ENCODE assay signal across 8 cellular contexts in genomic region chr1:34985063-34985770, GRCh38. TPM values are rescaled to one million over a fixed set of nuclear protein-coding genes. Genes with fewer than 3 reads are reported as not detected.
DNase-seq lines count a peak whose midpoint lies in the region; ATAC-seq and TF ChIP-seq lines count a peak whose summit lies in the region.

Gene TMEM35B (minus strand): TSS chr1:34985347. CDS start chr1:34985305, 42 bp downstream.

- no peaks in the 10 kb centered on the region for H3K9me3 Mint-ChIP-seq in activated T-helper 1 cell treated with anti-CD3 and anti-CD28 coated beads, Interleukin-12 subunit alpha, Interleukin-12 subunit beta, Interleukin-2, Interleukin-4 antibody, amounts not matched to agents 30 ng/mL and 10 ng/mL and 1 ng/mL, durations not matched to agents 14 hours and 24 hours and 36 hours
- H3K9me3 Mint-ChIP-seq in naive thymus-derived CD8-positive, alpha-beta T cell = no peaks in the 10 kb centered on the region
- no peaks in the 10 kb centered on the region for H3K9me3 Mint-ChIP-seq in stimulated activated naive B cell treated with anti-CD40 and anti-IgM and Interleukin-4, amounts not matched to agents 10 μg/mL and 1 μg/mL and 100 μg/mL, for 72 hours

- peak within 1 kb of the TSS; percentile 99 for H2AFZ ChIP-seq in PC-3 (ENCODE audit: low read length)
- H2AFZ ChIP-seq in fibroblast of lung (ENCODE audit: low read length) = peak within 1 kb of the TSS; percentile 89

- peaks cover 16% of the 10 kb centered on the region for H3K36me3 Mint-ChIP-seq in activated T-helper 1 cell treated with anti-CD3 and anti-CD28 coated beads, Interleukin-12 subunit alpha, Interleukin-12 subunit beta, Interleukin-2, Interleukin-4 antibody, amounts not matched to agents 30 ng/mL and 10 ng/mL and 1 ng/mL, durations not matched to agents 14 hours and 24 hours and 36 hours (ENCODE audit: low read depth)
- peaks cover 0 to 29% (median 7%) of the 10 kb centered on the region in 3 donors for H3K36me3 Mint-ChIP-seq in naive thymus-derived CD8-positive, alpha-beta T cell
- peaks cover 9 to 28% of the 10 kb centered on the region in 2 donors for H3K36me3 Mint-ChIP-seq in stimulated activated naive B cell treated with anti-CD40 and anti-IgM and Interleukin-4, amounts not matched to agents 10 μg/mL and 1 μg/mL and 100 μg/mL, for 72 hours

- no peaks in the 10 kb centered on the region for H3K9me2 ChIP-seq in PC-3 (replicated peaks; ENCODE audit: low read length)

- H3K4me2 ChIP-seq in PC-3 (ENCODE audit: low read length) (peak within 1 kb of the TSS; percentile 100), fibroblast of lung (ENCODE audit: extremely low read depth, insufficient read depth, low read length) (peak within 1 kb of the TSS; percentile 96)

- intact Hi-C loops in PC-3 (cut with micrococcal nuclease) = loop anchor here (10.0 kb wide), 2 partner anchors 90 to 130 kb away; no protein-coding TSS in a partner anchor
- intact Hi-C loops in activated T-helper 1 cell treated with anti-CD3 and anti-CD28 coated beads, Interleukin-12 subunit alpha, Interleukin-12 subunit beta, Interleukin-2, Interleukin-4 antibody, amounts not matched to agents 30 ng/mL and 10 ng/mL and 1 ng/mL, durations not matched to agents 14 hours and 24 hours and 36 hours (cut with micrococcal nuclease) = loop anchor here (1.0 to 5.0 kb wide), 5 partner anchors 46 to 199 kb away; partner anchors contain the start of genes SMIM12, ZMYM1 and ZMYM6

- peak within 1 kb of the TSS; percentile 63 for H3K4me3 ChIP-seq in BE2C (ENCODE audit: low read depth, low read length)
- peak within 1 kb of the TSS; percentile 98 for H3K4me3 ChIP-seq in PC-3 (ENCODE audit: low read length)
- peak within 1 kb of the TSS; percentile 55 to 87 (median 71) for H3K4me3 ChIP-seq in fibroblast of lung (replicated peaks in 1 of 4; ENCODE audit: control extremely low read depth in 1 of 4, insufficient read depth in 1 of 4, low read depth in 3 of 4, low read length in 4 of 4)

- peak; percentile 54 for DNase-seq in BE2C
- DNase-seq in PC-3 = peak; percentile 48
- peak; percentile 81 for DNase-seq in activated T-helper 1 cell treated with anti-CD3 and anti-CD28 coated beads, Interleukin-12 subunit alpha, Interleukin-12 subunit beta, Interleukin-2, Interleukin-4 antibody, amounts not matched to agents 30 ng/mL and 10 ng/mL and 1 ng/mL, durations not matched to agents 14 hours and 24 hours and 36 hours (ENCODE audit: low spot score)
- peak; percentile 47 to 61 for DNase-seq in fibroblast of lung (ENCODE audit: low read depth in 2 of 2)
- DNase-seq in naive thymus-derived CD8-positive, alpha-beta T cell = peak; percentile 67 to 85 (median 76)
- peak; percentile 69 for DNase-seq in stimulated activated naive B cell treated with anti-CD40 and anti-IgM and Interleukin-4, amounts not matched to agents 10 μg/mL and 1 μg/mL and 100 μg/mL, for 72 hours

- H3K4me1 Mint-ChIP-seq in activated T-helper 1 cell treated with anti-CD3 and anti-CD28 coated beads, Interleukin-12 subunit alpha, Interleukin-12 subunit beta, Interleukin-2, Interleukin-4 antibody, amounts not matched to agents 30 ng/mL and 10 ng/mL and 1 ng/mL, durations not matched to agents 14 hours and 24 hours and 36 hours (ENCODE audit: low read depth) = peaks cover 38% of the 10 kb centered on the region
- peaks cover 17 to 60% (median 38%) of the 10 kb centered on the region in 4 donors for H3K4me1 Mint-ChIP-seq in naive thymus-derived CD8-positive, alpha-beta T cell
- peaks cover 29 to 46% of the 10 kb centered on the region in 2 donors for H3K4me1 Mint-ChIP-seq in stimulated activated naive B cell treated with anti-CD40 and anti-IgM and Interleukin-4, amounts not matched to agents 10 μg/mL and 1 μg/mL and 100 μg/mL, for 72 hours

- peak; percentile 58 for ATAC-seq in GM19025 (IDR thresholded peaks at IDR 0.05; ENCODE audit: low read depth, unreplicated experiment)
- peak; percentile 81 for ATAC-seq in HG03280 (IDR thresholded peaks at IDR 0.05; ENCODE audit: unreplicated experiment)
- ATAC-seq in PC-3 = peak; percentile 72
- peak; percentile 94 to 96 for ATAC-seq in naive thymus-derived CD8-positive, alpha-beta T cell
- peak; percentile 84 to 87 for ATAC-seq in stimulated activated naive B cell treated with anti-CD40 and anti-IgM and Interleukin-4, amounts not matched to agents 10 μg/mL and 1 μg/mL and 100 μg/mL, for 72 hours (replicated peaks)

- no peaks in the 10 kb centered on the region for H3K9me3 ChIP-seq in BE2C
- no peaks in the 10 kb centered on the region for H3K9me3 ChIP-seq in PC-3 (ENCODE audit: low read length)
- H3K9me3 ChIP-seq in fibroblast of lung (ENCODE audit: control insufficient read depth, insufficient read depth, low read depth, low read length) = no peaks in the 10 kb centered on the region

- H3K27me3 ChIP-seq in BE2C = no peaks in the 10 kb centered on the region
- H3K27me3 ChIP-seq in PC-3 (ENCODE audit: low read length) = no peaks in the 10 kb centered on the region
- H3K27me3 ChIP-seq in fibroblast of lung (ENCODE audit: control insufficient read depth, insufficient read depth, low read length) = no peaks in the 10 kb centered on the region

- no peaks in the 10 kb centered on the region for H3K36me3 ChIP-seq in BE2C
- peaks cover 6% of the 10 kb centered on the region; the same call in 1 of the 2 replicates for H3K36me3 ChIP-seq in PC-3 (ENCODE audit: low read depth, low read length)
- peaks cover 4% of the 10 kb centered on the region for H3K36me3 ChIP-seq in fibroblast of lung (ENCODE audit: control insufficient read depth, insufficient read depth, low read length)

- H3K4me1 ChIP-seq in BE2C = no peaks in the 10 kb centered on the region
- peaks cover 30% of the 10 kb centered on the region for H3K4me1 ChIP-seq in PC-3 (ENCODE audit: insufficient read depth, low read length)
- peaks cover 5% of the 10 kb centered on the region for H3K4me1 ChIP-seq in fibroblast of lung (ENCODE audit: control insufficient read depth, extremely low read depth, insufficient read depth, low read length)

- no peak for TF ChIP-seq CTCF in BE2C (IDR thresholded peaks at IDR 0.05; ENCODE audit: low read depth, low read length)
- no peak for TF ChIP-seq CTCF in PC-3 (conservative IDR thresholded peaks at IDR 0.05; ENCODE audit: low read depth, low read length)
- TF ChIP-seq CTCF in fibroblast of lung (conservative IDR thresholded peaks at IDR 0.05 in 1 of 2, IDR thresholded peaks at IDR 0.05 in 1 of 2; ENCODE audit: low read depth in 1 of 2, low read length in 2 of 2) = no peak

- H3K79me2 ChIP-seq in PC-3 (ENCODE audit: low read length) (peaks cover 17% of the 10 kb centered on the region), fibroblast of lung (ENCODE audit: control insufficient read depth, insufficient read depth, low read length) (peaks cover 15% of the 10 kb centered on the region)

- H3K27ac ChIP-seq in PC-3 (ENCODE audit: low read length) (peak within 1 kb of the TSS; percentile 49), fibroblast of lung (ENCODE audit: insufficient read depth, low read length) (peak within 1 kb of the TSS; percentile 80)

- H3K4me3 Mint-ChIP-seq in activated T-helper 1 cell treated with anti-CD3 and anti-CD28 coated beads, Interleukin-12 subunit alpha, Interleukin-12 subunit beta, Interleukin-2, Interleukin-4 antibody, amounts not matched to agents 30 ng/mL and 10 ng/mL and 1 ng/mL, durations not matched to agents 14 hours and 24 hours and 36 hours = peak within 1 kb of the TSS; percentile 91
- H3K4me3 Mint-ChIP-seq in naive thymus-derived CD8-positive, alpha-beta T cell = peak within 1 kb of the TSS; percentile 91 to 100 (median 98)
- H3K4me3 Mint-ChIP-seq in stimulated activated naive B cell treated with anti-CD40 and anti-IgM and Interleukin-4, amounts not matched to agents 10 μg/mL and 1 μg/mL and 100 μg/mL, for 72 hours = peak within 1 kb of the TSS; percentile 92

- TSS peak; percentile 61 for BruUV-seq in PC-3 (replicated peaks; lab: Mats Ljungman, UMichigan)

- H4K20me1 ChIP-seq in PC-3 (ENCODE audit: low read length) = no peaks in the 10 kb centered on the region
- H4K20me1 ChIP-seq in fibroblast of lung (ENCODE audit: control insufficient read depth, extremely low read depth, insufficient read depth, low read length) = no peaks in the 10 kb centered on the region

- CTCF ChIA-PET in PC-3 (lab: Charles Lee) = interaction anchor here (0.5 kb wide), 1 partner anchor 94 kb away, joined by 3 read pairs; the partner anchor contains the start of gene ZMYM1

- H3K9ac ChIP-seq in PC-3 (ENCODE audit: low read length) (peak within 1 kb of the TSS; percentile 91), fibroblast of lung (ENCODE audit: insufficient read depth, low read length) (peak within 1 kb of the TSS; percentile 81)

- POLR2A ChIA-PET in PC-3 (lab: Charles Lee; ENCODE audit: unreplicated experiment) = interaction anchor here (0.6 kb wide), 2 partner anchors 214 kb away, joined by 3 to 4 read pairs; no protein-coding TSS in a partner anchor
- POLR2A ChIA-PET in naive thymus-derived CD8-positive, alpha-beta T cell (lab: Charles Lee) = interaction anchor here (0.5 to 2.8 kb wide), 8 partner anchors 16 to 208 kb away, joined by 3 to 20 read pairs (median 4); partner anchors contain the start of genes SFPQ, SMIM12 and ZMYM6

- peak within 1 kb of the TSS; percentile 90 for H3K27ac Mint-ChIP-seq in activated T-helper 1 cell treated with anti-CD3 and anti-CD28 coated beads, Interleukin-12 subunit alpha, Interleukin-12 subunit beta, Interleukin-2, Interleukin-4 antibody, amounts not matched to agents 30 ng/mL and 10 ng/mL and 1 ng/mL, durations not matched to agents 14 hours and 24 hours and 36 hours
- peak within 1 kb of the TSS; percentile 91 to 100 (median 98) for H3K27ac Mint-ChIP-seq in naive thymus-derived CD8-positive, alpha-beta T cell
- H3K27ac Mint-ChIP-seq in stimulated activated naive B cell treated with anti-CD40 and anti-IgM and Interleukin-4, amounts not matched to agents 10 μg/mL and 1 μg/mL and 100 μg/mL, for 72 hours = peak within 1 kb of the TSS; percentile 97

- no peaks in the 10 kb centered on the region for H3K27me3 Mint-ChIP-seq in activated T-helper 1 cell treated with anti-CD3 and anti-CD28 coated beads, Interleukin-12 subunit alpha, Interleukin-12 subunit beta, Interleukin-2, Interleukin-4 antibody, amounts not matched to agents 30 ng/mL and 10 ng/mL and 1 ng/mL, durations not matched to agents 14 hours and 24 hours and 36 hours (ENCODE audit: insufficient read depth)
- H3K27me3 Mint-ChIP-seq in naive thymus-derived CD8-positive, alpha-beta T cell = no peaks in the 10 kb centered on the region
- H3K27me3 Mint-ChIP-seq in stimulated activated naive B cell treated with anti-CD40 and anti-IgM and Interleukin-4, amounts not matched to agents 10 μg/mL and 1 μg/mL and 100 μg/mL, for 72 hours = no peaks in the 10 kb centered on the region

- peaks cover 6% of the 10 kb centered on the region for H3F3A ChIP-seq in PC-3 (ENCODE audit: low read length, unreplicated experiment)

RNA-seq across cellular contexts. Expression of gene TMEM35B, which starts in this region (rescaled TPM):
- 2.6 TPM for polyA plus RNA-seq in BE2C (2012; ENCODE audit: insufficient read depth, insufficient read length, low read depth)
- 10.7 and 10.9 TPM in 2 replicates for total RNA-seq in PC-3 (2014; rRNA removed)
- total RNA-seq in activated T-helper 1 cell treated with anti-CD3 and anti-CD28 coated beads, Interleukin-12 subunit alpha, Interleukin-12 subunit beta, Interleukin-2, Interleukin-4 antibody, amounts not matched to agents 30 ng/mL and 10 ng/mL and 1 ng/mL, durations not matched to agents 14 hours and 24 hours and 36 hours = 22.1 and 22.6 TPM in 2 replicates
- 31.3 and 36.0 TPM in 2 replicates for total RNA-seq in fibroblast of lung
- polyA plus RNA-seq in fibroblast of lung = 33.1 and 45.0 TPM in 2 replicates
- 28.7 and 39.7 TPM in 2 replicates for polyA plus RNA-seq in fibroblast of lung (2012)
- polyA minus RNA-seq in fibroblast of lung (ENCODE audit: low replicate concordance) = 4.6 and 14.4 TPM in 2 replicates
- 10 to 100 TPM; 34.3 to 36.4 TPM for total RNA-seq in naive thymus-derived CD8-positive, alpha-beta T cell
- 100 to 1,000 TPM; 145 to 154 (median 146) TPM for polyA plus RNA-seq in naive thymus-derived CD8-positive, alpha-beta T cell

Comparison
In these comparisons a context has a peak if more than half of its experiments do, and no peak if none do; other contexts are left out.
1. Peak in every context shown above with its lines: DNase-seq, ATAC-seq, H3K4me3 ChIP-seq and H3K27ac ChIP-seq.